ENCODE assay signal across 15 cellular contexts in the genomic region with DNA sequence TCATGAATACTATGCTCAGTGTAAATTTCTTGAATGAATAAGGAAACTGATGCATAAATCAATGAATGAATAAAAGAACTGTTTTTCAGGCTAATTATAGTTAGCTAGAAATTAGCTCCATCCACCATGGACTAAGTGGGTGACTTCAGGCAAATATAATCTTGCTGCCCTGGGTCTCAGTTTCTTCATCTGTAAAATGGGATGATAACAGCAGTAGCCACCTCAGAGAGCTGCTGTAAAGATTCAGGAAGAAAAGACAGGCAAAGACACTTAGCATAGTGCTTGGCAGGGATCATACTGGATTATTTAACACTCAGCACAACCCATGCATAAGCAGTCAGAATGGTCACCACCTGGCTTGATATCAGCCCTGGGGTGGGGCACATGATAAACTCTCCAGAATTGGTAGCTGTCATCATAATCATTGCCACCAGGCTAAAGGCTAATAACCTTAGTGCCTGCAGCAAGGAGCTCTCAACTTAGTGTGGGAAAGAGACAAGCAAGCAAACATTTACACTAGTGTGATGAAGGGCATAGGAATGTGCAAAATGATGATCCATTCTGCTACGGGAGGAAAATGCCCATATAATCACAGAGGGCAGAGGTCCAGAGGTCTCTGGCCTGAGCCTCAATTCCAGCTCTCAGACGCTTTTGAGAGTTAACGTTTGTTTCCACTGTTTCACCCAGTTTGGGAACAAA.
DNase-seq lines count a peak whose midpoint lies in the region; TF ChIP-seq lines count a peak whose summit lies in the region.
"Had no signal": no experiment of that assay in that cellular context is flagged by ENCODE, and none has a peak within 500 bp of the region (broad histone marks: within the 10 kb centered on the region; RNA-seq: fewer than 3 reads in every experiment).

No MANE protein-coding gene starts in this region.

- H3K9me3 Mint-ChIP-seq in HFFc6 (no peaks in the 10 kb centered on the region), type B pancreatic cell (peaks cover 5% of the 10 kb centered on the region)
- peaks cover 9% of the 10 kb centered on the region for H3K9me3 Mint-ChIP-seq in T-helper 2 cell treated with Interferon-gamma antibody and Interleukin-4, amounts not matched to agents 5 μg/mL and 100 μg/mL, for 36 hours

- H3K4me3 ChIP-seq in foreskin fibroblast (ENCODE audit: low read depth in 1 of 2, low read length in 2 of 2) = no peak overlapping the region
- H3K4me3 ChIP-seq: gastrocnemius medialis had no signal

- no peak overlapping the region for H3K4me3 Mint-ChIP-seq in HFFc6
- no peak overlapping the region for H3K4me3 Mint-ChIP-seq in type B pancreatic cell
- H3K4me3 Mint-ChIP-seq in T-helper 2 cell treated with Interferon-gamma antibody and Interleukin-4, amounts not matched to agents 5 μg/mL and 100 μg/mL, for 36 hours = no peak overlapping the region
- H3K4me3 Mint-ChIP-seq: dendritic cell treated with granulocyte-macrophage colony-stimulating factor and Interleukin-4, amounts not matched to agents 40 ng/mL and 50 ng/mL, for 4 days had no signal

- peaks cover 91% of the 10 kb centered on the region for H3K4me1 Mint-ChIP-seq in HFFc6 (ENCODE audit: low read depth)
- H3K4me1 Mint-ChIP-seq in type B pancreatic cell (ENCODE audit: unreplicated experiment) = peaks cover 41% of the 10 kb centered on the region
- no peaks in the 10 kb centered on the region for H3K4me1 Mint-ChIP-seq in T-helper 2 cell treated with Interferon-gamma antibody and Interleukin-4, amounts not matched to agents 5 μg/mL and 100 μg/mL, for 36 hours (ENCODE audit: low read depth)

- peak overlapping the region; percentile 48; the same call in 1 of the 2 replicates for H3K27ac Mint-ChIP-seq in HFFc6
- H3K27ac Mint-ChIP-seq in type B pancreatic cell = no peak overlapping the region
- no peak overlapping the region for H3K27ac Mint-ChIP-seq in T-helper 2 cell treated with Interferon-gamma antibody and Interleukin-4, amounts not matched to agents 5 μg/mL and 100 μg/mL, for 36 hours
- H3K27ac Mint-ChIP-seq: dendritic cell treated with granulocyte-macrophage colony-stimulating factor and Interleukin-4, amounts not matched to agents 40 ng/mL and 50 ng/mL, for 4 days had no signal

- DNase-seq in HFFc6 = peak; percentile 75
- DNase-seq in SW 1271 (lab: John Stamatoyannopoulos, UW) = peak; percentile 18 to 33
- DNase-seq in foreskin fibroblast = peak; percentile 90 to 92
- no peak for DNase-seq in type B pancreatic cell (ENCODE audit: extremely low spot score, unreplicated experiment)
- DNase-seq in NCI-H1694 treated with DMSO at 0.1 percent for 48 hours (lab: John Stamatoyannopoulos, UW) = no peak
- no peak for DNase-seq in DMS79 treated with DMSO at 0.1 percent for 48 hours (lab: John Stamatoyannopoulos, UW)
- DNase-seq in T-helper 2 cell treated with Interferon-gamma antibody and Interleukin-4, amounts not matched to agents 5 μg/mL and 100 μg/mL, for 36 hours (ENCODE audit: low spot score) = no peak
- DNase-seq: activated CD8-positive, alpha-beta memory T cell treated with anti-CD3 and anti-CD28 coated beads, Interleukin-2, amount 50 U/mL, for 4 hours; COR-L47; gastrocnemius medialis; NCI-H1105; NCI-H524 treated with DMSO at 0.1 percent for 48 hours; SHP77; WERI-Rb-1 had no signal

- H3K27me3 Mint-ChIP-seq in HFFc6 (ENCODE audit: insufficient read depth) = no peaks in the 10 kb centered on the region; the same call in 1 of the 2 replicates
- no peaks in the 10 kb centered on the region for H3K27me3 Mint-ChIP-seq in type B pancreatic cell
- no peaks in the 10 kb centered on the region for H3K27me3 Mint-ChIP-seq in T-helper 2 cell treated with Interferon-gamma antibody and Interleukin-4, amounts not matched to agents 5 μg/mL and 100 μg/mL, for 36 hours (ENCODE audit: low read depth)
- H3K27me3 Mint-ChIP-seq: dendritic cell treated with granulocyte-macrophage colony-stimulating factor and Interleukin-4, amounts not matched to agents 40 ng/mL and 50 ng/mL, for 4 days had no signal

- peak; percentile 62 for TF ChIP-seq CTCF in HFFc6 (IDR thresholded peaks at IDR 0.05)
- TF ChIP-seq CTCF in foreskin fibroblast (IDR thresholded peaks at IDR 0.05; ENCODE audit: low read depth, low read length) = no peak
- peak; percentile 22 for TF ChIP-seq CTCF in type B pancreatic cell (conservative IDR thresholded peaks at IDR 0.05)

- 0 out of 2 replicates have a peak, but pooled peaks cover 7% of the 10 kb centered on the region for H3K36me3 Mint-ChIP-seq in HFFc6 (ENCODE audit: low read depth)
- no peaks in the 10 kb centered on the region for H3K36me3 Mint-ChIP-seq in type B pancreatic cell
- no peaks in the 10 kb centered on the region for H3K36me3 Mint-ChIP-seq in T-helper 2 cell treated with Interferon-gamma antibody and Interleukin-4, amounts not matched to agents 5 μg/mL and 100 μg/mL, for 36 hours (ENCODE audit: low read depth)

Comparison
In these comparisons a context has a peak if more than half of its experiments do, and no peak if none do; other contexts are left out.
1. DNase-seq: peak in HFFc6 (single experiment), SW 1271 (2 of 2) and foreskin fibroblast (2 of 2); none in type B pancreatic cell (single experiment), NCI-H1694 treated with DMSO at 0.1 percent for 48 hours (single experiment), DMS79 treated with DMSO at 0.1 percent for 48 hours (single experiment) and T-helper 2 cell treated with Interferon-gamma antibody and Interleukin-4, amounts not matched to agents 5 μg/mL and 100 μg/mL, for 36 hours (single experiment).